In the genomic region with DNA sequence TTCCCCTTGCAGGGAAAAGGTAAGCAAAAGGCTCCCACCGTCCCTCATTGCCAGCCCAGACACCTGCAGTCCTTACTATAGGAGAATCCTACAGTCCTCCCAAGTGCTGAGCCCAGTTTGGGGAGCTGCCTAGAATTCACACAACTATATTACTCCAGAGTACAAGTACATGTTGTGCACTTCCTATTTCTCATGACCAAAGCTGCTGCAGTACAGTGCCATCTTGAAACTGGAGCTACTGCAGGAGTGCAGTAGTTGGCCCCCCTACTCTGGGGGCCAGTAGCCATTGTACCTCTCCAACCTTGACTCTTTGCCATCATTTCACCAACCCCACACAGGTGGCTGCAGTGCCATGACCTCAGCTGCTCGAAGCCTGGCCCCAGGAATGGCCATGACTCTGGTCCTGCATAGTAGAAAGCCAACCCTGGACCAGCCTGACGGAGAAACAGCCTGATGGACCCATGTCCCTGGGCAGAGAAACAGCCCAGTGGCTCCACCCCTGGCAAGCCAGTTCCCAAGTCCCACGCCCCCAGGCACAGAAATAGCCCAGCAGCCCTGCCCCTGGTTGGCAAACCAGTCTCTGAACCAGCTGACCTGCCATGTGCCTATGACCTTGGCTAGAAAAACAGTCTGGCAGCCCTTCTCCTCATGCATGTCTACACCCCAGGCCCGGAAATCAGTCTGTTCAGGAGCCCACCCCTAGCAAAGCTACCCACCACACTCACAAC, we compare ENCODE assay signal across 3 cellular contexts.
"Had no signal": no experiment of that assay in that cellular context is flagged by ENCODE, and none has a peak within 500 bp of the region (broad histone marks: within the 10 kb centered on the region; RNA-seq: fewer than 3 reads in every experiment).

No MANE protein-coding gene starts in this region.

- H3K4me3 ChIP-seq: GM12878 had no signal

- ATAC-seq: GM12878 had no signal

- DNase-seq: GDM1, GF-D8 had no signal
